ENCODE assay signal across 11 cellular contexts in the genomic region with DNA sequence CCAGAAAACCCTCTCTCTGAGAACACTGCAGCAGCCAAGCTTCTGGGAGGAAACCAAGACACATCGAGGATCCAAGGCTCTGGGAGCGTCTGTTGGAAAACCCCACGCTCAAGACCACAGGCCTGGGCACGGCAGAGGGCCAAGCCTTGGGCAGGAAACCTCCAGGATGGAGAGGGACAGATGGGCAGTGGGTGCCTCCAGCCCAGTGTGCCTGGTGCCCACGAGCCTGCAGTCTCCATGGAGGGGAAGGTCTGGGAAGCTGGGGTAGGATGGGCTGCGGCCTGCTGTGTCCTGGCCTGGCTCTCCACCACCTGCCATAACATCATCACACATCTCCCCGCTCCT.
DNase-seq lines count a peak whose midpoint lies in the region; ATAC-seq and TF ChIP-seq lines count a peak whose summit lies in the region.
"Had no signal": no experiment of that assay in that cellular context is flagged by ENCODE, and none has a peak within 500 bp of the region (broad histone marks: within the 10 kb centered on the region; RNA-seq: fewer than 3 reads in every experiment).

No MANE protein-coding gene starts in this region.

- no peaks in the 10 kb centered on the region for H3K27me3 Mint-ChIP-seq in T-helper 2 cell treated with Interferon-gamma antibody and Interleukin-4, amounts not matched to agents 5 μg/mL and 100 μg/mL, for 36 hours (ENCODE audit: low read depth)
- H3K27me3 Mint-ChIP-seq in activated T-helper 17 cell treated with anti-CD3 and anti-CD28 coated beads, Interleukin-2, amount 50 U/mL, for 72 hours = no peaks in the 10 kb centered on the region
- H3K27me3 Mint-ChIP-seq: progenitor cell of endocrine pancreas had no signal

- no peak for TF ChIP-seq POLR2A in stomach (IDR thresholded peaks at IDR 0.05)

- H3K27ac Mint-ChIP-seq in T-helper 2 cell treated with Interferon-gamma antibody and Interleukin-4, amounts not matched to agents 5 μg/mL and 100 μg/mL, for 36 hours = peak overlapping the region; percentile 94
- peak overlapping the region; percentile 68 for H3K27ac Mint-ChIP-seq in activated T-helper 17 cell treated with anti-CD3 and anti-CD28 coated beads, Interleukin-2, amount 50 U/mL, for 72 hours

- intact Hi-C loops in left lung (cut with DNase I) = no loop called here
- intact Hi-C loops in stomach (cut with DNase I; ENCODE audit: low total_unique reads) = no loop called here

- no peaks in the 10 kb centered on the region for H3K9me3 Mint-ChIP-seq in T-helper 2 cell treated with Interferon-gamma antibody and Interleukin-4, amounts not matched to agents 5 μg/mL and 100 μg/mL, for 36 hours
- H3K9me3 Mint-ChIP-seq in activated T-helper 17 cell treated with anti-CD3 and anti-CD28 coated beads, Interleukin-2, amount 50 U/mL, for 72 hours = no peaks in the 10 kb centered on the region

- H3K4me3 Mint-ChIP-seq in T-helper 2 cell treated with Interferon-gamma antibody and Interleukin-4, amounts not matched to agents 5 μg/mL and 100 μg/mL, for 36 hours = peak overlapping the region; percentile 82
- peak overlapping the region; percentile 72 for H3K4me3 Mint-ChIP-seq in activated T-helper 17 cell treated with anti-CD3 and anti-CD28 coated beads, Interleukin-2, amount 50 U/mL, for 72 hours

- H3K36me3 Mint-ChIP-seq in T-helper 2 cell treated with Interferon-gamma antibody and Interleukin-4, amounts not matched to agents 5 μg/mL and 100 μg/mL, for 36 hours (ENCODE audit: low read depth) = peaks cover 15% of the 10 kb centered on the region
- peaks cover 5% of the 10 kb centered on the region for H3K36me3 Mint-ChIP-seq in activated T-helper 17 cell treated with anti-CD3 and anti-CD28 coated beads, Interleukin-2, amount 50 U/mL, for 72 hours (ENCODE audit: low read depth)

- H3K9me3 ChIP-seq in left lung (no peaks in the 10 kb centered on the region), stomach (no peaks in the 10 kb centered on the region)
- H3K9me3 ChIP-seq: tibial artery had no signal

- TF ChIP-seq EP300 in stomach (IDR thresholded peaks at IDR 0.05) = no peak

- in situ Hi-C loops in GM13977 (cut with MboI; ENCODE audit: low pct_unique_long_range_greater_than_20kb, low sequenced_read_pairs, unreplicated experiment) = no loop called here

- H3K4me3 ChIP-seq in left lung (no peak overlapping the region), stomach (no peak overlapping the region)
- H3K4me3 ChIP-seq: tibial artery had no signal

- no peaks in the 10 kb centered on the region for H3K36me3 ChIP-seq in left lung
- H3K36me3 ChIP-seq in stomach = no peaks in the 10 kb centered on the region
- H3K36me3 ChIP-seq: tibial artery had no signal

- H3K27me3 ChIP-seq in left lung = no peaks in the 10 kb centered on the region
- no peaks in the 10 kb centered on the region for H3K27me3 ChIP-seq in stomach
- H3K27me3 ChIP-seq: tibial artery had no signal

- H3K27ac ChIP-seq in left lung = peak overlapping the region; percentile 82 to 98
- peak overlapping the region; percentile 50 to 80 (median 68) for H3K27ac ChIP-seq in stomach
- H3K27ac ChIP-seq: tibial artery had no signal

- H3K4me1 ChIP-seq in left lung = peaks cover 42 to 98% of the 10 kb centered on the region in 2 donors
- peaks cover 56 to 96% (median 80%) of the 10 kb centered on the region in 4 donors for H3K4me1 ChIP-seq in stomach

- H3K4me1 Mint-ChIP-seq in T-helper 2 cell treated with Interferon-gamma antibody and Interleukin-4, amounts not matched to agents 5 μg/mL and 100 μg/mL, for 36 hours (ENCODE audit: low read depth) = peaks cover 62% of the 10 kb centered on the region
- peaks cover 48% of the 10 kb centered on the region for H3K4me1 Mint-ChIP-seq in activated T-helper 17 cell treated with anti-CD3 and anti-CD28 coated beads, Interleukin-2, amount 50 U/mL, for 72 hours

- no peak for ATAC-seq in activated T-helper 17 cell treated with anti-CD3 and anti-CD28 coated beads, Interleukin-2, amount 50 U/mL, for 72 hours (replicated peaks)
- ATAC-seq in left lung (no peak), HG02840 (IDR thresholded peaks at IDR 0.05; ENCODE audit: low FRiP score, unreplicated experiment) (no peak)

- no peak for TF ChIP-seq CTCF in left lung (IDR thresholded peaks at IDR 0.05)
- no peak for TF ChIP-seq CTCF in stomach (IDR thresholded peaks at IDR 0.05)
- no peak for TF ChIP-seq CTCF in GM13977 (IDR thresholded peaks at IDR 0.05; ENCODE audit: extremely low read depth, insufficient read depth, missing control alignments)

- DNase-seq in T-helper 2 cell treated with Interferon-gamma antibody and Interleukin-4, amounts not matched to agents 5 μg/mL and 100 μg/mL, for 36 hours (ENCODE audit: low spot score) = no peak
- no peak for DNase-seq in T-helper 2 cell
- DNase-seq in left lung = peak in 1 of 2 donors; percentile 75
- no peak for DNase-seq in stomach
- no peak for DNase-seq in iPS-NIHi11 (ENCODE audit: low spot score)
- DNase-seq in GM13977 (ENCODE audit: low spot score) = no peak
- DNase-seq: NCI-H526 had no signal

- 49 to 80% (median 67%) methylated on average over 4 to 7 of the region's 7 CpGs for WGBS in stomach, 5 donors
